In genomic region chr1:33654267-33654832, GRCh38 we compare ENCODE assay signal across 10 cellular contexts.
DNase-seq lines count a peak whose midpoint lies in the region; ATAC-seq and TF ChIP-seq lines count a peak whose summit lies in the region.
"Had no signal": no experiment of that assay in that cellular context is flagged by ENCODE, and none has a peak within 500 bp of the region (broad histone marks: within the 10 kb centered on the region; RNA-seq: fewer than 3 reads in every experiment).

No MANE protein-coding gene starts in this region.

- POLR2A ChIA-PET in HCT116 (lab: Charles Lee), result no interaction called here
- POLR2A ChIA-PET in WTC11 (lab: Charles Lee), result interaction anchor here (1.0 kb wide), 1 partner anchor 8 kb away, joined by 3 read pairs; no protein-coding TSS in a partner anchor

- intact Hi-C loops in HCT116 (cut with micrococcal nuclease), result no loop called here

- H3K36me3 Mint-ChIP-seq in WTC11 (peaks cover 10% of the 10 kb centered on the region), T-helper 17 cell (ENCODE audit: low read depth) (peaks cover 2% of the 10 kb centered on the region)

- no peak overlapping the region for H3K4me2 ChIP-seq in HCT116 (ENCODE audit: low read length)

- no peaks in the 10 kb centered on the region for H4K20me1 ChIP-seq in HCT116 (ENCODE audit: insufficient read depth)

- no peaks in the 10 kb centered on the region for H3K79me2 ChIP-seq in HCT116 (ENCODE audit: insufficient read depth, low read length)

- H3K4me3 ChIP-seq in AG10803 (ENCODE audit: low read length) (no peak overlapping the region), HCT116 (replicated peaks in 1 of 2; ENCODE audit: low read depth in 1 of 2, low read length in 2 of 2) (no peak overlapping the region)
- H3K4me3 ChIP-seq: thyroid gland had no signal

- H3K36me3 ChIP-seq in HCT116 (ENCODE audit: control insufficient read depth in 1 of 2, insufficient read depth in 2 of 2, low read length in 2 of 2), result no peaks in the 10 kb centered on the region
- H3K36me3 ChIP-seq: thyroid gland had no signal

- no peak overlapping the region for H3K9ac ChIP-seq in HCT116 (ENCODE audit: low read length)

- H2AFZ ChIP-seq in HCT116 (ENCODE audit: low read depth, low read length, poor library complexity, severe bottlenecking), result no peak overlapping the region

- no peaks in the 10 kb centered on the region for H3K9me3 Mint-ChIP-seq in WTC11

- peak; percentile 97 for ATAC-seq in HCT116
- peak; percentile 96 for ATAC-seq in WTC11
- no peak for ATAC-seq in T-helper 17 cell
- ATAC-seq in HG02759 (IDR thresholded peaks at IDR 0.05; ENCODE audit: unreplicated experiment), result no peak

- TF ChIP-seq RAD21 in HCT116 (IDR thresholded peaks at IDR 0.05; ENCODE audit: low read depth), result peak; percentile 52

- RAD21 ChIA-PET in HCT116 (lab: Charles Lee; ENCODE audit: low non-redundant PET in 1 of 2, low total read pairs in 2 of 2, uncharacterized antibody in 2 of 2, unreplicated experiment in 2 of 2), result no interaction called here

- no TSS peak for BruUV-seq in HCT116 (replicated peaks; lab: Mats Ljungman, UMichigan)

- H3K27me3 ChIP-seq in HCT116 (ENCODE audit: insufficient read depth, low read length), result peaks cover 13% of the 10 kb centered on the region
- H3K27me3 ChIP-seq: thyroid gland had no signal

- no peak for TF ChIP-seq POLR2A in HCT116 (IDR thresholded peaks at IDR 0.05; ENCODE audit: borderline replicate concordance, extremely low read depth, insufficient read depth, insufficient read length)

- no peaks in the 10 kb centered on the region for H3K4me1 Mint-ChIP-seq in WTC11
- H3K4me1 Mint-ChIP-seq in T-helper 17 cell, result no peaks in the 10 kb centered on the region

- H3K4me1 ChIP-seq in HCT116 (ENCODE audit: control insufficient read depth in 1 of 2, insufficient read depth in 2 of 2, low read length in 2 of 2), result no peaks in the 10 kb centered on the region
- H3K4me1 ChIP-seq: thyroid gland had no signal

- TF ChIP-seq CTCF in AG10803 (conservative IDR thresholded peaks at IDR 0.05; ENCODE audit: low read length) (peak; percentile 69), HCT116 (IDR thresholded peaks at IDR 0.05 in 2 of 3, conservative IDR thresholded peaks at IDR 0.05 in 1 of 3; ENCODE audit: borderline replicate concordance in 1 of 3, insufficient read depth in 1 of 3, low read depth in 2 of 3, low read length in 2 of 3) (peak; percentile 16 to 65 (median 63); a peak in 5 of 6 replicates), WTC11 (IDR thresholded peaks at IDR 0.05) (peak; percentile 23; the same call in 1 of the 2 replicates)

- H3K27ac ChIP-seq in HCT116 (ENCODE audit: low read depth, low read length), result no peak overlapping the region
- H3K27ac ChIP-seq: thyroid gland had no signal

- no peaks in the 10 kb centered on the region for H3K9me3 ChIP-seq in HCT116 (ENCODE audit: control insufficient read depth in 1 of 2, insufficient read depth in 1 of 2, low read depth in 1 of 2, low read length in 2 of 2)
- no peaks in the 10 kb centered on the region for H3K9me3 ChIP-seq in T-helper 17 cell (ENCODE audit: control insufficient read depth, low read length, poor library complexity, severe bottlenecking)
- H3K9me3 ChIP-seq: thyroid gland had no signal

- CTCF ChIA-PET in HCT116 (lab: Charles Lee), result interaction anchor here (1.0 kb wide), 1 partner anchor 360 kb away, joined by 4 read pairs; no protein-coding TSS in a partner anchor
- CTCF ChIA-PET in WTC11 (lab: Charles Lee), result interaction anchor here (1.0 to 1.7 kb wide), 3 partner anchors 14 to 21 kb away, joined by 3 to 9 read pairs (median 4); no protein-coding TSS in a partner anchor

- H3K4me3 Mint-ChIP-seq in WTC11, result no peak overlapping the region
- H3K4me3 Mint-ChIP-seq in T-helper 17 cell, result no peak overlapping the region

- H3K27ac Mint-ChIP-seq in WTC11 (no peak overlapping the region), T-helper 17 cell (no peak overlapping the region)

- peak; percentile 54 for DNase-seq in AG10803 (ENCODE audit: low read depth)
- DNase-seq in HCT116 (ENCODE audit: low read depth, low spot score), result peak; percentile 13
- peak; percentile 40 for DNase-seq in WTC11 (ENCODE audit: low spot score)
- peak; percentile 41 for DNase-seq in left kidney (ENCODE audit: low read depth, low spot score)
- no peak for DNase-seq in T-helper 17 cell
- no peak for DNase-seq in HPDE6-E6E7 (ENCODE audit: extremely low spot score)
- DNase-seq in effector CD8-positive, alpha-beta T cell (lab: John Stamatoyannopoulos, UW), result no peak
- DNase-seq: Kasumi-1 had no signal

- H3K27me3 Mint-ChIP-seq in WTC11 (ENCODE audit: low read depth) (no peaks in the 10 kb centered on the region), T-helper 17 cell (peaks cover 28% of the 10 kb centered on the region)

- no peaks in the 10 kb centered on the region for H3K9me2 ChIP-seq in HCT116 (ENCODE audit: insufficient read depth)

TF ChIP-seq in HCT116, 20 proteins besides CTCF, POLR2A, EP300 and RAD21:
- no peak for TF ChIP-seq SP1 (IDR thresholded peaks at IDR 0.05; ENCODE audit: low read depth)
TF ChIP-seq in HCT116: peak in this region for 0.

TF ChIP-seq in WTC11, 78 proteins besides CTCF, POLR2A, EP300 and RAD21 (continues in another document):
- no peak for TF ChIP-seq FOXP4 (CRISPR knock-in tag; IDR thresholded peaks at IDR 0.05)
- no peak for TF ChIP-seq FOXP1 (CRISPR knock-in tag; IDR thresholded peaks at IDR 0.05; ENCODE audit: borderline replicate concordance)
- no peak for TF ChIP-seq IRF2 (CRISPR knock-in tag; IDR thresholded peaks at IDR 0.05; ENCODE audit: borderline replicate concordance, low read depth)
- no peak for TF ChIP-seq SOX15 (CRISPR knock-in tag; IDR thresholded peaks at IDR 0.05)
- TF ChIP-seq EMX1 (CRISPR knock-in tag; IDR thresholded peaks at IDR 0.05), result no peak
- TF ChIP-seq ZNF121 (CRISPR knock-in tag; IDR thresholded peaks at IDR 0.05), result no peak
- TF ChIP-seq TEAD1 (CRISPR knock-in tag; IDR thresholded peaks at IDR 0.05), result no peak
- no peak for TF ChIP-seq ZNF281 (CRISPR knock-in tag; IDR thresholded peaks at IDR 0.05)
- TF ChIP-seq ETV6 (CRISPR knock-in tag; IDR thresholded peaks at IDR 0.05), result no peak
- TF ChIP-seq PREB (CRISPR knock-in tag; IDR thresholded peaks at IDR 0.05; ENCODE audit: borderline replicate concordance), result no peak
- TF ChIP-seq NR3C1 (CRISPR knock-in tag; conservative IDR thresholded peaks at IDR 0.05; ENCODE audit: low read depth), result no peak
- no peak for TF ChIP-seq ZBTB43 (CRISPR knock-in tag; IDR thresholded peaks at IDR 0.05)

Comparison
In these comparisons a context has a peak if more than half of its experiments do, and no peak if none do; other contexts are left out.
1. DNase-seq: peak in AG10803 (single experiment), HCT116 (single experiment), WTC11 (single experiment) and left kidney (single experiment); none in T-helper 17 cell (0 of 3), HPDE6-E6E7 (single experiment) and effector CD8-positive, alpha-beta T cell (single experiment).
2. ATAC-seq: peak in HCT116 (single experiment) and WTC11 (single experiment); none in T-helper 17 cell (single experiment) and HG02759 (single experiment).
3. Peak in every context shown above with its lines, with median percentiles within 50 percentile points of each other: CTCF ChIP-seq.